ENCODE assay signal across 23 cellular contexts in genomic region chr20:45019764-45020126, GRCh38. TPM values are rescaled to one million over a fixed set of nuclear protein-coding genes. Genes with fewer than 3 reads are reported as not detected.
DNase-seq lines count a peak whose midpoint lies in the region; ATAC-seq and TF ChIP-seq lines count a peak whose summit lies in the region.
"Had no signal": no experiment of that assay in that cellular context is flagged by ENCODE, and none has a peak within 500 bp of the region (broad histone marks: within the 10 kb centered on the region; RNA-seq: fewer than 3 reads in every experiment).

No MANE protein-coding gene starts in this region.

- H2AK9ac ChIP-seq in IMR-90 (replicated peaks; ENCODE audit: low read depth, low read length, poor library complexity), result no peak overlapping the region

- intact Hi-C loops in IMR-90 (cut with micrococcal nuclease), result no loop called here

- no peak overlapping the region for H2BK120ac ChIP-seq in IMR-90 (ENCODE audit: low read depth, low read length)

- H3K4me3 Mint-ChIP-seq in brain (no peak overlapping the region), nephron progenitor cell (no peak overlapping the region)
- H3K4me3 Mint-ChIP-seq: neural crest cell; stimulated activated naive CD8-positive, alpha-beta T cell treated with anti-CD3 and anti-CD28 coated beads, Interleukin-15, amount 100 ng/mL, for 72 hours had no signal

- peaks cover 2 to 14% of the 10 kb centered on the region in 2 experiments; a peak in 2 of 4 replicates for H3K79me1 ChIP-seq in IMR-90 (ENCODE audit: low read depth in 1 of 2, low read length in 2 of 2)

- H3K36me3 ChIP-seq in IMR-90 (ENCODE audit: control insufficient read depth, insufficient read depth, low read length), result peaks cover under 1% of the 10 kb centered on the region; the same call in 1 of the 2 replicates

- H3K4ac ChIP-seq in IMR-90 (ENCODE audit: low read depth, low read length), result no peak overlapping the region

- no peak overlapping the region; the same call in 1 of the 2 replicates for H3K18ac ChIP-seq in IMR-90 (ENCODE audit: low read depth, low read length)

- POLR2A ChIA-PET in IMR-90 (lab: Charles Lee; ENCODE audit: unreplicated experiment), result no interaction called here

- no peak overlapping the region for H3K4me2 ChIP-seq in IMR-90 (ENCODE audit: low read depth, low read length)

- H3K27ac ChIP-seq in IMR-90 (ENCODE audit: insufficient read depth, low read length) (no peak overlapping the region), caudate nucleus (ENCODE audit: low read depth, low read length) (no peak overlapping the region)
- H3K27ac ChIP-seq: esophagus squamous epithelium, upper lobe of right lung had no signal

- H3K56ac ChIP-seq in IMR-90 (ENCODE audit: extremely low read depth, insufficient read depth, low read length), result no peak overlapping the region

- no TSS peak for BruUV-seq in IMR-90 (replicated peaks; lab: Mats Ljungman, UMichigan)

- DNase-seq in EH (ENCODE audit: low read depth) (peak; percentile 20), IMR-90 (peak; percentile 10), nephron progenitor cell (no peak), SIG-M5 treated with dmso at 0.1 percent for 504 hours (lab: John Stamatoyannopoulos, UW; ENCODE audit: unreplicated experiment) (no peak), caudate nucleus (lab: John Stamatoyannopoulos, UW) (no peak)
- DNase-seq: activated CD4-positive, alpha-beta T cell treated with anti-CD3 and anti-CD28 coated beads for 48 hours; activated CD8-positive, alpha-beta memory T cell treated with anti-CD3 and anti-CD28 coated beads, Interleukin-2, amount 50 U/mL, for 48 hours; activated naive CD4-positive, alpha-beta T cell treated with Interleukin-2 at 50 U/mL for 16 hours; aorta; cerebellar nuclear complex; COR-L47; effector CD4-positive, alpha-beta T cell; esophagus squamous epithelium; left cardiac atrium; NCI-H1436 treated with DMSO at 0.1 percent for 48 hours; NCI-H2171; Right ventricle myocardium superior; stimulated activated CD4-positive, alpha-beta T cell treated with anti-CD3 and anti-CD28 coated beads, Interleukin-1b, Interleukin-23, amount 100 ng/mL, for 48 hours; stimulated activated naive CD8-positive, alpha-beta T cell treated with anti-CD3 and anti-CD28 coated beads, Interleukin-15, amount 100 ng/mL, for 72 hours; upper lobe of right lung had no signal

- H3K27me3 ChIP-seq in IMR-90 (ENCODE audit: control insufficient read depth, insufficient read depth, low read length), result no peaks in the 10 kb centered on the region
- H3K27me3 ChIP-seq: esophagus squamous epithelium, upper lobe of right lung had no signal

- no peaks in the 10 kb centered on the region for H3K27me3 Mint-ChIP-seq in brain
- H3K27me3 Mint-ChIP-seq in nephron progenitor cell (ENCODE audit: low read depth, poor library complexity), result no peaks in the 10 kb centered on the region
- H3K27me3 Mint-ChIP-seq: stimulated activated naive CD8-positive, alpha-beta T cell treated with anti-CD3 and anti-CD28 coated beads, Interleukin-15, amount 100 ng/mL, for 72 hours had no signal

- no peaks in the 10 kb centered on the region for H4K20me1 ChIP-seq in IMR-90 (ENCODE audit: insufficient read depth, low read length)

- no peak overlapping the region for H2BK15ac ChIP-seq in IMR-90 (ENCODE audit: low read depth, low read length)

- H2BK5ac ChIP-seq in IMR-90 (ENCODE audit: low read depth, low read length, poor library complexity, severe bottlenecking), result no peak overlapping the region

- H4K91ac ChIP-seq in IMR-90 (ENCODE audit: insufficient read depth, low read depth, low read length), result no peak overlapping the region

- TF ChIP-seq RAD21 in IMR-90 (IDR thresholded peaks at IDR 0.05; ENCODE audit: low read length), result no peak

- WGBS in IMR-90 (ENCODE audit: extremely low coverage in 2 of 2, insufficient read length in 1 of 2), 2 experiments, result no CpG with 5 or more reads among the region's 1 CpG

- H2AK5ac ChIP-seq in IMR-90 (ENCODE audit: low read depth, low read length), result no peak overlapping the region

- H3K36me3 Mint-ChIP-seq in brain (peaks cover 19% of the 10 kb centered on the region), nephron progenitor cell (ENCODE audit: low read depth) (peaks cover 6% of the 10 kb centered on the region)

- H3K4me1 Mint-ChIP-seq in brain (peaks cover 27% of the 10 kb centered on the region), nephron progenitor cell (peaks cover 21% of the 10 kb centered on the region)

- no peak overlapping the region for H3K23ac ChIP-seq in IMR-90 (ENCODE audit: low read depth, low read length)

- no peak overlapping the region for H2BK20ac ChIP-seq in IMR-90 (ENCODE audit: low read depth, low read length)

- no peak for TF ChIP-seq POLR2A in IMR-90 (IDR thresholded peaks at IDR 0.05; ENCODE audit: low read depth, low read length)

- TF ChIP-seq CTCF in IMR-90 (conservative IDR thresholded peaks at IDR 0.05; ENCODE audit: low read depth, low read length) (no peak), brain (conservative IDR thresholded peaks at IDR 0.05) (no peak), nephron progenitor cell (IDR thresholded peaks at IDR 0.05) (no peak)

- peaks cover 11% of the 10 kb centered on the region for H3K4me1 ChIP-seq in IMR-90 (ENCODE audit: control insufficient read depth, insufficient read depth, low read length)
- H3K4me1 ChIP-seq: esophagus squamous epithelium had no signal

- no peaks in the 10 kb centered on the region; the same call in 1 of the 2 replicates for H3K9me1 ChIP-seq in IMR-90 (ENCODE audit: insufficient read depth, low read length)

- no peaks in the 10 kb centered on the region for H3K9me3 ChIP-seq in IMR-90 (ENCODE audit: control insufficient read depth, insufficient read depth, low read length)
- H3K9me3 ChIP-seq: esophagus squamous epithelium, upper lobe of right lung had no signal

- in situ Hi-C loops in IMR-90 (cut with MboI; ENCODE audit: low sequenced_read_pairs), result loop anchor here (10.0 kb wide), 1 partner anchor 265 kb away; no protein-coding TSS in a partner anchor

- dilution Hi-C loops in IMR-90 (cut with HindIII; ENCODE audit: low sequenced_read_pairs, unreplicated experiment), result no loop called here

- no peak overlapping the region for H2AFZ ChIP-seq in IMR-90 (replicated peaks; ENCODE audit: low read length, poor library complexity)

- H4K8ac ChIP-seq in IMR-90 (ENCODE audit: low read depth in 2 of 2, low read length in 2 of 2), result no peak overlapping the region

- no peaks in the 10 kb centered on the region for H3K9me3 Mint-ChIP-seq in brain
- no peaks in the 10 kb centered on the region for H3K9me3 Mint-ChIP-seq in nephron progenitor cell
- H3K9me3 Mint-ChIP-seq: neural crest cell; stimulated activated naive CD8-positive, alpha-beta T cell treated with anti-CD3 and anti-CD28 coated beads, Interleukin-15, amount 100 ng/mL, for 72 hours had no signal

- no peak overlapping the region for H3K9ac ChIP-seq in IMR-90 (ENCODE audit: low read depth, low read length)

- no peak overlapping the region for H3K14ac ChIP-seq in IMR-90 (replicated peaks; ENCODE audit: low read depth, low read length)

- H3K4me3 ChIP-seq in IMR-90 (ENCODE audit: insufficient read depth, low read depth, low read length), result no peak overlapping the region
- H3K4me3 ChIP-seq: esophagus squamous epithelium, upper lobe of right lung had no signal

- CTCF ChIA-PET in IMR-90 (lab: Yijun Ruan, JAX), result interaction anchor here (0.7 to 1.9 kb wide), 5 partner anchors 10 to 92 kb away, joined by 3 to 4 read pairs (median 4); no protein-coding TSS in a partner anchor

- peak; percentile 41; the same call in 1 of the 2 replicates for ATAC-seq in IMR-90 (ENCODE audit: low read depth)
- no peak for ATAC-seq in GM21390 (IDR thresholded peaks at IDR 0.05; ENCODE audit: unreplicated experiment)
- ATAC-seq: left cardiac atrium; stimulated activated naive CD8-positive, alpha-beta T cell treated with anti-CD3 and anti-CD28 coated beads, Interleukin-15, amount 100 ng/mL, for 72 hours; upper lobe of right lung had no signal

- H4K5ac ChIP-seq in IMR-90 (ENCODE audit: low read depth, low read length), result no peak overlapping the region

- H3K27ac Mint-ChIP-seq in brain (peak overlapping the region; percentile 21 to 89 (median 71)), nephron progenitor cell (peak overlapping the region; percentile 38)
- H3K27ac Mint-ChIP-seq: stimulated activated naive CD8-positive, alpha-beta T cell treated with anti-CD3 and anti-CD28 coated beads, Interleukin-15, amount 100 ng/mL, for 72 hours had no signal

TF ChIP-seq in IMR-90, 13 proteins besides CTCF, POLR2A, EP300 and RAD21 (continues in another document):
- no peak for TF ChIP-seq FOS (IDR thresholded peaks at IDR 0.05; ENCODE audit: low read depth, low read length)
- TF ChIP-seq MXI1 (IDR thresholded peaks at IDR 0.05; ENCODE audit: borderline replicate concordance, low read depth, low read length), result no peak
- TF ChIP-seq ELK1 (IDR thresholded peaks at IDR 0.05; ENCODE audit: borderline replicate concordance, low read depth, low read length), result no peak
- no peak for TF ChIP-seq MAFK (IDR thresholded peaks at IDR 0.05; ENCODE audit: low read depth, low read length)
- TF ChIP-seq BHLHE40 (IDR thresholded peaks at IDR 0.05; ENCODE audit: low read depth, low read length), result no peak
- no peak for TF ChIP-seq MAZ (IDR thresholded peaks at IDR 0.05; ENCODE audit: borderline replicate concordance, low read depth, low read length)
- no peak for TF ChIP-seq RFX5 (IDR thresholded peaks at IDR 0.05; ENCODE audit: low read depth, low read length)
- TF ChIP-seq RCOR1 (IDR thresholded peaks at IDR 0.05; ENCODE audit: insufficient replicate concordance, low read length), result no peak
- TF ChIP-seq CEBPB (IDR thresholded peaks at IDR 0.05; ENCODE audit: low read depth, low read length), result no peak

RNA-seq across cellular contexts. Expression of gene STK4, which starts 53.4 kb away (rescaled TPM):
- 22.2 and 30.0 TPM in 2 replicates for total RNA-seq in IMR-90 (2012; rRNA removed)
- polyA plus RNA-seq in IMR-90 (2012; rRNA removed) (8.3 and 10.2 TPM in 2 replicates), brain (ENCODE audit: insufficient read depth, low read depth, low replicate concordance) (13.8 TPM)
- polyA plus RNA-seq in IMR-90 (2012; cell fraction: cytosol; rRNA removed), result 2.1 and 3.0 TPM in 2 replicates
- 3.0 and 14.5 TPM in 2 replicates for polyA plus RNA-seq in IMR-90 (2012; cell fraction: nucleus; rRNA removed; ENCODE audit: low replicate concordance)

RNA-seq across cellular contexts. Expression of gene TOMM34, which starts 59.5 kb away (rescaled TPM):
- 82.8 and 97.5 TPM in 2 replicates for total RNA-seq in IMR-90 (2012; rRNA removed)
- polyA plus RNA-seq in IMR-90 (2012; rRNA removed) (98.2 and 101 TPM in 2 replicates), brain (ENCODE audit: insufficient read depth, low read depth, low replicate concordance) (78.4 TPM)
- 52.7 and 67.7 TPM in 2 replicates for polyA plus RNA-seq in IMR-90 (2012; cell fraction: cytosol; rRNA removed)
- polyA plus RNA-seq in IMR-90 (2012; cell fraction: nucleus; rRNA removed; ENCODE audit: low replicate concordance), result 29.9 and 31.3 TPM in 2 replicates

Comparison
In these comparisons a context has a peak if more than half of its experiments do, and no peak if none do; other contexts are left out.
1. DNase-seq: peak in EH (single experiment) and IMR-90 (single experiment); none in nephron progenitor cell (single experiment), SIG-M5 treated with dmso at 0.1 percent for 504 hours (single experiment) and caudate nucleus (0 of 61).